In the genomic region with DNA sequence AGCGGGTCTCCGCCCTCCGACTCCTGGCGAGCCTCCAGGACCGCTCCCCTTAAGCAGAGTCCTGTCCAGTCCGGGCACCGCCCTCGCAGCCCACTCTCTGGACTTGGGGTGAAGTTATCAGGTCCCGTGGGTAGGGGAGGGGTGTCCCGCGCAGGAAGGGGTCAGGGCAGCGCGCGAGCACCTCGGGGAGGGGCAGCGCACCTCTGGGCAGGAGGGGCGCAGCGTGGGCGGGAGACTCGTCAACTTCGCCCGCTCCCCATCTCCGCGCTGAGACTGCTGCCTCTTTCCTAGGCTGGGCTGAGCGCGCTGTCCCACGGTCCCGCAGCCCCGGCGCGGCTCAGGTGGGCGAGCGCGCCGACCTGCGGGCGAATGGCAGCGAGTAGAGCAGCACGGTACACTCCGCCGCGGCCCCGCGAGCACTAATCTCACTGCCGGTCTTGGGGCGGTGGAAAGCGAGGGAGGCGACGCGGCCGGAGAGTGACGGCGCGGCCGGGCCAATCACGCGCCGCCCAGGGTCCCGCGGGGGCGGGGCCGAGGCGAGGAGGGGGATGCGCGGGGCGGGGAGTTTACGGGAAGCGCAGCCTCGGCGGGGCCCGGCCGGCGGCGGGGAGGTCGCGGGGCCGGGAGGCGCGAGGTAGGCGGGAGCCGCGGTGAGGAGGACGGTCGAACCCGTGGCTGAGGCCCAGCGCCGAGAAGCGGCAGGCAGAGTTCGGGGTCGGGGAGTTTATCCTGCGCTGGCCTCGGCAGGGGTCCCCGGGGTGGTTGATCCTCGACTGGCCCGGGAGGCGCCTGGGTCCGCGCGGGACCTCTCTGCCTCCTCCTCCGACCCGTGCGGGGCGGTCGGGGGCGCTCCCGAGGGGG, we compare ENCODE assay signal across 8 cellular contexts. TPM values are rescaled to one million over a fixed set of nuclear protein-coding genes. Genes with fewer than 3 reads are reported as not detected.
DNase-seq lines count a peak whose midpoint lies in the region; ATAC-seq and TF ChIP-seq lines count a peak whose summit lies in the region.

A gene (minus strand): TSS at position 421 of the 861 bp plus-strand sequence. CDS start 696 bp downstream, outside the sequence.

- TF ChIP-seq CTCF in GM12864 (IDR thresholded peaks at IDR 0.05; ENCODE audit: low read depth, low read length, missing control alignments) = no peak
- no peak for TF ChIP-seq CTCF in HCT116 (IDR thresholded peaks at IDR 0.05 in 2 of 3, conservative IDR thresholded peaks at IDR 0.05 in 1 of 3; ENCODE audit: borderline replicate concordance in 1 of 3, insufficient read depth in 1 of 3, low read depth in 2 of 3, low read length in 2 of 3)
- no peak for TF ChIP-seq CTCF in MM.1S (IDR thresholded peaks at IDR 0.05; ENCODE audit: low read length)
- peak in 1 of 6 experiments; percentile 10 for TF ChIP-seq CTCF in adrenal gland (IDR thresholded peaks at IDR 0.05)
- no peak for TF ChIP-seq CTCF in psoas muscle (IDR thresholded peaks at IDR 0.05)

- POLR2A ChIA-PET in HCT116 (lab: Charles Lee) = interaction anchor here (1.5 kb wide), 1 partner anchor 203 kb away, joined by 7 read pairs; no protein-coding TSS in a partner anchor

- peaks cover 0 to 3% of the 10 kb centered on the region in 2 experiments; a peak in 2 of 4 replicates for H3K36me3 ChIP-seq in HCT116 (ENCODE audit: control insufficient read depth in 1 of 2, insufficient read depth in 2 of 2, low read length in 2 of 2)
- no peaks in the 10 kb centered on the region for H3K36me3 ChIP-seq in MM.1S (replicated peaks; ENCODE audit: insufficient read depth, low read length)
- no peaks in the 10 kb centered on the region for H3K36me3 ChIP-seq in adrenal gland (replicated peaks in 1 of 2)
- no peaks in the 10 kb centered on the region for H3K36me3 ChIP-seq in psoas muscle (ENCODE audit: insufficient read depth in 1 of 2, low read depth in 1 of 2)
- H3K36me3 ChIP-seq in urinary bladder (ENCODE audit: insufficient read depth) = no peaks in the 10 kb centered on the region

- H4K20me1 ChIP-seq in HCT116 (ENCODE audit: insufficient read depth) (no peaks in the 10 kb centered on the region), MM.1S (ENCODE audit: insufficient read depth, low read length) (0 out of 2 replicates have a peak, but pooled peaks cover 5% of the 10 kb centered on the region)

- peak within 1 kb of the TSS; percentile 98 for H3K4me3 ChIP-seq in GM12864 (ENCODE audit: low read depth, low read length)
- peak within 1 kb of the TSS; percentile 82 to 86 for H3K4me3 ChIP-seq in HCT116 (replicated peaks in 1 of 2; ENCODE audit: low read depth in 1 of 2, low read length in 2 of 2)
- peak within 1 kb of the TSS; percentile 95 for H3K4me3 ChIP-seq in MM.1S (ENCODE audit: low read length)
- H3K4me3 ChIP-seq in adrenal gland = peak within 1 kb of the TSS; percentile 70 to 100 (median 88)
- peak within 1 kb of the TSS; percentile 87 for H3K4me3 ChIP-seq in psoas muscle
- H3K4me3 ChIP-seq in urinary bladder (ENCODE audit: low read depth, low read length) = peak within 1 kb of the TSS; percentile 96

- H3F3A ChIP-seq in MM.1S (ENCODE audit: insufficient read depth, low read length) = peaks cover 26% of the 10 kb centered on the region

- TF ChIP-seq RAD21 in HCT116 (IDR thresholded peaks at IDR 0.05; ENCODE audit: low read depth) = peak; percentile 5; the same call in 1 of the 2 replicates

- H3K9ac ChIP-seq in HCT116 (ENCODE audit: low read length) (peak within 1 kb of the TSS; percentile 71), MM.1S (ENCODE audit: low read length) (peak within 1 kb of the TSS; percentile 95)

- H3K27ac ChIP-seq in HCT116 (ENCODE audit: low read depth, low read length) (peak within 1 kb of the TSS; percentile 78), MM.1S (ENCODE audit: low read length) (peak within 1 kb of the TSS; percentile 90), adrenal gland (peak within 1 kb of the TSS; percentile 92 to 99 (median 98)), psoas muscle (peak within 1 kb of the TSS; percentile 83), urinary bladder (ENCODE audit: low read depth) (peak within 1 kb of the TSS; percentile 96)

- intact Hi-C loops in HCT116 (cut with micrococcal nuclease) (loop anchor here (1.0 to 10.0 kb wide), 8 partner anchors 201 to 1475 kb away; no protein-coding TSS in a partner anchor), adrenal gland (cut with DNase I) (no loop called here), left cardiac atrium (cut with DNase I) (loop anchor here in 1 of 2 donors (10.0 kb wide), 1 partner anchor 205 kb away; no protein-coding TSS in a partner anchor), psoas muscle (cut with DNase I) (no loop called here)

- peak within 1 kb of the TSS; percentile 85 for H3K4me2 ChIP-seq in HCT116 (ENCODE audit: low read length)
- H3K4me2 ChIP-seq in MM.1S (ENCODE audit: low read depth, low read length) = peak within 1 kb of the TSS; percentile 86

- H2AFZ ChIP-seq in HCT116 (ENCODE audit: low read depth, low read length, poor library complexity, severe bottlenecking) (peak within 1 kb of the TSS; percentile 70), MM.1S (ENCODE audit: low read length) (peak within 1 kb of the TSS; percentile 56)

- H3K4me1 ChIP-seq in HCT116 (ENCODE audit: control insufficient read depth in 1 of 2, insufficient read depth in 2 of 2, low read length in 2 of 2) = peaks cover 12 to 15% of the 10 kb centered on the region in 2 experiments
- peaks cover 24% of the 10 kb centered on the region for H3K4me1 ChIP-seq in MM.1S (ENCODE audit: low read length)
- H3K4me1 ChIP-seq in adrenal gland (replicated peaks in 1 of 2) = peaks cover 18 to 53% of the 10 kb centered on the region in 2 donors
- no peaks in the 10 kb centered on the region for H3K4me1 ChIP-seq in psoas muscle
- peaks cover 2% of the 10 kb centered on the region for H3K4me1 ChIP-seq in urinary bladder (ENCODE audit: insufficient read depth)

- ATAC-seq in HCT116 (peak; percentile 90), left cardiac atrium (peak; percentile 97), psoas muscle (peak; percentile 85 to 92 (median 90))

- H3K27me3 ChIP-seq in HCT116 (ENCODE audit: insufficient read depth, low read length) (no peaks in the 10 kb centered on the region), MM.1S (replicated peaks; ENCODE audit: insufficient read depth, low read length) (no peaks in the 10 kb centered on the region), adrenal gland (no peaks in the 10 kb centered on the region), psoas muscle (ENCODE audit: insufficient read depth in 3 of 3, low read length in 2 of 3) (peaks cover 0 to 22% (median 4%) of the 10 kb centered on the region in 3 donors)

- H3K79me2 ChIP-seq in HCT116 (ENCODE audit: insufficient read depth, low read length) = peaks cover 29% of the 10 kb centered on the region
- H3K79me2 ChIP-seq in MM.1S (ENCODE audit: low read length) = peaks cover 56% of the 10 kb centered on the region

- TF ChIP-seq POLR2A in HCT116 (IDR thresholded peaks at IDR 0.05; ENCODE audit: borderline replicate concordance, extremely low read depth, insufficient read depth, insufficient read length) (peak; percentile 72), adrenal gland (IDR thresholded peaks at IDR 0.05) (peak; percentile 91 to 97)

- no peaks in the 10 kb centered on the region for H3K9me3 ChIP-seq in HCT116 (ENCODE audit: control insufficient read depth in 1 of 2, insufficient read depth in 1 of 2, low read depth in 1 of 2, low read length in 2 of 2)
- H3K9me3 ChIP-seq in MM.1S (replicated peaks; ENCODE audit: insufficient read depth, low read length) = no peaks in the 10 kb centered on the region
- no peaks in the 10 kb centered on the region for H3K9me3 ChIP-seq in adrenal gland (replicated peaks in 1 of 3)
- no peaks in the 10 kb centered on the region for H3K9me3 ChIP-seq in psoas muscle

- no peaks in the 10 kb centered on the region for H3K9me2 ChIP-seq in HCT116 (ENCODE audit: insufficient read depth)
- H3K9me2 ChIP-seq in MM.1S (replicated peaks; ENCODE audit: insufficient read depth, low read length) = no peaks in the 10 kb centered on the region

- DNase-seq in GM12864 (ENCODE audit: low read depth) = peak; percentile 63
- DNase-seq in HCT116 (ENCODE audit: low read depth, low spot score) = peak; percentile 56
- peak; percentile 89 for DNase-seq in MM.1S
- DNase-seq in T-helper 1 cell = peak; percentile 67 to 89 (median 79)
- DNase-seq in adrenal gland = peak; percentile 86 to 95 (median 92)
- DNase-seq in left cardiac atrium = peak; percentile 90
- DNase-seq in psoas muscle = peak; percentile 89 to 92

- WGBS in adrenal gland, 4 donors = 0 to 1% (median 0%) methylated on average over 18 to 106 of the region's 106 CpGs
- 0 to 1% (median 0%) methylated on average over 43 to 106 of the region's 106 CpGs for WGBS in psoas muscle, 3 donors
- WGBS in urinary bladder = under 1% methylated on average over 106 of the region's 106 CpGs

- no TSS peak for BruUV-seq in HCT116 (replicated peaks; lab: Mats Ljungman, UMichigan)

- CTCF ChIA-PET in HCT116 (lab: Charles Lee) = interaction anchor here (1.8 to 2.1 kb wide), 3 partner anchors 16 to 379 kb away, joined by 6 to 26 read pairs (median 9); no protein-coding TSS in a partner anchor

- RAD21 ChIA-PET in HCT116 (lab: Charles Lee; ENCODE audit: low non-redundant PET in 1 of 2, low total read pairs in 2 of 2, uncharacterized antibody in 2 of 2, unreplicated experiment in 2 of 2) = no interaction called here

TF ChIP-seq in HCT116, 20 proteins besides CTCF, POLR2A, EP300 and RAD21 (continues in another document):
- TF ChIP-seq, protein P1, sequence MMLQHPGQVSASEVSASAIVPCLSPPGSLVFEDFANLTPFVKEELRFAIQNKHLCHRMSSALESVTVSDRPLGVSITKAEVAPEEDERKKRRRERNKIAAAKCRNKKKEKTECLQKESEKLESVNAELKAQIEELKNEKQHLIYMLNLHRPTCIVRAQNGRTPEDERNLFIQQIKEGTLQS (IDR thresholded peaks at IDR 0.05) = no peak
- TF ChIP-seq EGR1 (IDR thresholded peaks at IDR 0.05; ENCODE audit: low read depth) (peak; percentile 86), ZFX (IDR thresholded peaks at IDR 0.05) (peak; percentile 58), POLR2AphosphoS5 (IDR thresholded peaks at IDR 0.05; ENCODE audit: low read depth, low read length) (peak; percentile 89), SIN3A (IDR thresholded peaks at IDR 0.05; ENCODE audit: low read depth) (peak; percentile 76), EZH2phosphoT487 (IDR thresholded peaks at IDR 0.05; ENCODE audit: borderline replicate concordance) (no peak), ELF1 (IDR thresholded peaks at IDR 0.05; ENCODE audit: borderline replicate concordance, low read depth) (no peak)
- TF ChIP-seq, protein P2, sequence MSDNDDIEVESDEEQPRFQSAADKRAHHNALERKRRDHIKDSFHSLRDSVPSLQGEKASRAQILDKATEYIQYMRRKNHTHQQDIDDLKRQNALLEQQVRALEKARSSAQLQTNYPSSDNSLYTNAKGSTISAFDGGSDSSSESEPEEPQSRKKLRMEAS (IDR thresholded peaks at IDR 0.05) = peak; percentile 67

RNA-seq across cellular contexts. Expression of the gene that starts here (rescaled TPM):
- 46.0 TPM for total RNA-seq in HCT116 (2021; ENCODE audit: unreplicated experiment)
- polyA plus RNA-seq in HCT116 (2012) = 8.9 and 9.9 TPM in 2 replicates
- total RNA-seq in adrenal gland = 100 to 1,000 TPM in 7 of 8 donors, 10 to 100 TPM in 1; 84.4 to 178 (median 129) TPM
- polyA plus RNA-seq in adrenal gland = 10 to 100 TPM; 11.1 to 67.7 (median 20.8) TPM
- 10 to 100 TPM; 30.3 to 45.0 TPM for total RNA-seq in left cardiac atrium
- 10 to 100 TPM in 1 of 4 donors, 1 to 10 TPM in 3; 6.2 to 14.6 (median 9.5) TPM for total RNA-seq in psoas muscle
- polyA plus RNA-seq in psoas muscle = 1 to 10 TPM; 3.7 to 5.8 (median 4.4) TPM
- total RNA-seq in urinary bladder = 245 TPM
- polyA plus RNA-seq in urinary bladder = 98.6 TPM

Comparison
In these comparisons a context has a peak if more than half of its experiments do, and no peak if none do; other contexts are left out.
1. Peak in every context shown above with its lines: DNase-seq, ATAC-seq, H3K4me3 ChIP-seq and H3K27ac ChIP-seq.